In genomic region chr12:92702754-92703679, GRCh38 we compare ENCODE assay signal across 9 cellular contexts. TPM values are rescaled to one million over a fixed set of nuclear protein-coding genes. Genes with fewer than 3 reads are reported as not detected.
DNase-seq lines count a peak whose midpoint lies in the region; ATAC-seq and TF ChIP-seq lines count a peak whose summit lies in the region.
"Had no signal": no experiment of that assay in that cellular context is flagged by ENCODE, and none has a peak within 500 bp of the region (broad histone marks: within the 10 kb centered on the region; RNA-seq: fewer than 3 reads in every experiment).

Gene PLEKHG7 (plus strand): TSS chr12:92702989. CDS start chr12:92706632, 3,643 bp downstream.

- H3K14ac ChIP-seq in trophoblast cell (ENCODE audit: low read length) = no peak within 1 kb of the TSS

- H2BK5ac ChIP-seq in trophoblast cell (ENCODE audit: low read depth, low read length, poor library complexity) = no peak within 1 kb of the TSS

- no peak within 1 kb of the TSS for H2AK5ac ChIP-seq in trophoblast cell (ENCODE audit: low read length)

- H3K27ac Mint-ChIP-seq in Caco-2 (ENCODE audit: unreplicated experiment) (peak within 1 kb of the TSS; percentile 50), endodermal cell (peak within 1 kb of the TSS; percentile 37)

- no peak within 1 kb of the TSS for H4K8ac ChIP-seq in trophoblast cell (ENCODE audit: low read depth, low read length)

- H3K36me3 Mint-ChIP-seq in Caco-2 (ENCODE audit: insufficient read depth, unreplicated experiment) = no peaks in the 10 kb centered on the region
- no peaks in the 10 kb centered on the region for H3K36me3 Mint-ChIP-seq in endodermal cell (ENCODE audit: low read depth)

- H3K23ac ChIP-seq in trophoblast cell (ENCODE audit: low read length) = no peak within 1 kb of the TSS

- H3K18ac ChIP-seq in trophoblast cell (ENCODE audit: low read length) = no peak within 1 kb of the TSS

- 88 to 92% methylated on average over 7 to 8 of the region's 8 CpGs for WGBS in endodermal cell (ENCODE audit: insufficient coverage in 1 of 2, insufficient read length in 1 of 2), 2 experiments
- WGBS in trophoblast cell (ENCODE audit: extremely low coverage, insufficient coverage, insufficient read length) = no CpG with 5 or more reads among the region's 8 CpGs

- H2BK12ac ChIP-seq in trophoblast cell (ENCODE audit: low read length) = no peak within 1 kb of the TSS

- TF ChIP-seq CTCF in Caco-2 (IDR thresholded peaks at IDR 0.05; ENCODE audit: insufficient read depth in 1 of 2, low read depth in 1 of 2, low read length in 1 of 2, severe bottlenecking in 1 of 2, unreplicated experiment in 1 of 2) = no peak
- TF ChIP-seq CTCF in endodermal cell (conservative IDR thresholded peaks at IDR 0.05) = no peak

- H3K9me3 Mint-ChIP-seq in Caco-2 (ENCODE audit: unreplicated experiment) (peaks cover 10% of the 10 kb centered on the region), endodermal cell (peaks cover 8% of the 10 kb centered on the region)

- intact Hi-C loops in Caco-2 (cut with micrococcal nuclease; ENCODE audit: unreplicated experiment) = no loop called here

- no peaks in the 10 kb centered on the region for H3K9me3 ChIP-seq in Caco-2
- peaks cover 7% of the 10 kb centered on the region for H3K9me3 ChIP-seq in endodermal cell (ENCODE audit: control insufficient read depth, low read length)
- peaks cover 2% of the 10 kb centered on the region for H3K9me3 ChIP-seq in trophoblast cell (ENCODE audit: insufficient read depth, low read depth, low read length)

- H4K91ac ChIP-seq in trophoblast cell (ENCODE audit: low read depth, low read length) = no peak within 1 kb of the TSS

- H3K79me1 ChIP-seq in trophoblast cell (ENCODE audit: low read length) = no peaks in the 10 kb centered on the region

- peaks cover 13% of the 10 kb centered on the region for H3K4me1 Mint-ChIP-seq in Caco-2 (ENCODE audit: low read depth, unreplicated experiment)
- peaks cover 16% of the 10 kb centered on the region for H3K4me1 Mint-ChIP-seq in endodermal cell

- H3K27me3 Mint-ChIP-seq in Caco-2 (ENCODE audit: insufficient read depth, unreplicated experiment) (no peaks in the 10 kb centered on the region), endodermal cell (ENCODE audit: insufficient read depth) (peaks cover 2% of the 10 kb centered on the region)

- H3K4me3 ChIP-seq in Caco-2 (ENCODE audit: low read depth, low read length) = peak within 1 kb of the TSS; percentile 38
- H3K4me3 ChIP-seq in endodermal cell (ENCODE audit: low read length) = peak within 1 kb of the TSS; percentile 62
- H3K4me3 ChIP-seq in trophoblast cell (ENCODE audit: low read depth, low read length) = no peak within 1 kb of the TSS

- ATAC-seq in GM19372 (IDR thresholded peaks at IDR 0.05; ENCODE audit: low read depth, unreplicated experiment) (peak; percentile 95), HG03175 (IDR thresholded peaks at IDR 0.05; ENCODE audit: unreplicated experiment) (peak; percentile 91)

- H3K27ac ChIP-seq in endodermal cell (ENCODE audit: low read depth, low read length) = no peak within 1 kb of the TSS
- H3K27ac ChIP-seq in trophoblast cell (ENCODE audit: low read depth, low read length) = no peak within 1 kb of the TSS

- H3K9ac ChIP-seq in endodermal cell (ENCODE audit: extremely low read depth, low read length, poor library complexity, severe bottlenecking) (no peak within 1 kb of the TSS), trophoblast cell (ENCODE audit: low read length) (no peak within 1 kb of the TSS)

- H2AFZ ChIP-seq in trophoblast cell (ENCODE audit: insufficient read depth, low read length, poor library complexity) = no peak within 1 kb of the TSS

- CTCF ChIA-PET in Caco-2 (lab: Charles Lee) = no interaction called here

- POLR2A ChIA-PET in Caco-2 (lab: Charles Lee) = no interaction called here

- H3K79me2 ChIP-seq in trophoblast cell (ENCODE audit: control insufficient read depth, insufficient read depth, low read length, poor library complexity) = no peaks in the 10 kb centered on the region

- no peak within 1 kb of the TSS for H2BK120ac ChIP-seq in trophoblast cell (ENCODE audit: insufficient read depth, low read length, poor library complexity)

- H3K4me3 Mint-ChIP-seq in Caco-2 (ENCODE audit: unreplicated experiment) (peak within 1 kb of the TSS; percentile 72), endodermal cell (no peak within 1 kb of the TSS)

- H3K36me3 ChIP-seq in Caco-2 (ENCODE audit: control insufficient read depth, insufficient read depth, low read length) (no peaks in the 10 kb centered on the region), endodermal cell (ENCODE audit: control insufficient read depth, insufficient read depth, low read length) (no peaks in the 10 kb centered on the region), trophoblast cell (ENCODE audit: control insufficient read depth in 1 of 2, insufficient read depth in 2 of 2, low read length in 2 of 2) (no peaks in the 10 kb centered on the region)

- DNase-seq in Caco-2 (peak in 1 of 2 experiments; percentile 29), endodermal cell (no peak), trophoblast cell (no peak), NCI-H1694 treated with DMSO at 0.1 percent for 48 hours (lab: John Stamatoyannopoulos, UW) (no peak), dedifferentiated amniotic fluid mesenchymal stem cell (ENCODE audit: extremely low spot score) (no peak), RKO (ENCODE audit: low spot score) (no peak)

- H3K27me3 ChIP-seq in Caco-2 (replicated peaks; ENCODE audit: control insufficient read depth, insufficient read depth, low read length) (no peaks in the 10 kb centered on the region), endodermal cell (ENCODE audit: control insufficient read depth, insufficient read depth, low read length, poor library complexity, severe bottlenecking) (no peaks in the 10 kb centered on the region), trophoblast cell (ENCODE audit: insufficient read depth, low read length) (no peaks in the 10 kb centered on the region)

- no peak within 1 kb of the TSS for H4K12ac ChIP-seq in trophoblast cell (ENCODE audit: low read depth, low read length)

- H3K4me1 ChIP-seq in Caco-2 = peaks cover 15% of the 10 kb centered on the region
- peaks cover 4% of the 10 kb centered on the region for H3K4me1 ChIP-seq in endodermal cell (ENCODE audit: control insufficient read depth, insufficient read depth, low read length)
- H3K4me1 ChIP-seq in trophoblast cell (ENCODE audit: control insufficient read depth in 1 of 2, insufficient read depth in 2 of 2, low read length in 2 of 2) = no peaks in the 10 kb centered on the region

- H3K4ac ChIP-seq in trophoblast cell (ENCODE audit: low read depth, low read length) = no peak within 1 kb of the TSS

- BruUV-seq in Caco-2 (replicated peaks; lab: Mats Ljungman, UMichigan) = no TSS peak

- H3K4me2 ChIP-seq in trophoblast cell (ENCODE audit: low read length) = no peak within 1 kb of the TSS

RNA-seq across cellular contexts. Expression of gene PLEKHG7, which starts in this region (rescaled TPM):
- total RNA-seq in Caco-2 (2022) (0.12 and 0.23 TPM in 2 replicates), endodermal cell (not detected)
- polyA plus RNA-seq in endodermal cell (2013, experiment 1 of 2) = not detected
- not detected for polyA plus RNA-seq in endodermal cell (2013, experiment 2 of 2)
- polyA plus RNA-seq in trophoblast cell (2013) = not detected in 2 replicates
- total RNA-seq: fibroblast of villous mesenchyme had no signal
